34 cellular contexts compared by ENCODE assay signal in genomic region chr22:26851125-26851524, GRCh38.
"Had no signal": no experiment of that assay in that cellular context is flagged by ENCODE, and none has a peak within 500 bp of the region (broad histone marks: within the 10 kb centered on the region; RNA-seq: fewer than 3 reads in every experiment).

No MANE protein-coding gene starts in this region.

- ATAC-seq: activated T-cell treated with anti-CD3 and anti-CD28 coated beads, Interleukin-2, amount 50 U/mL, for 72 hours; activated T-helper 17 cell treated with anti-CD3 and anti-CD28 coated beads, Interleukin-2, amount 50 U/mL, for 72 hours; body of pancreas; PC-3 had no signal

- H3K36me3 ChIP-seq: ascending aorta, breast epithelium, Peyer's patch had no signal

- H3K4me1 ChIP-seq: body of pancreas, breast epithelium, Peyer's patch had no signal

- H3K4me3 ChIP-seq: ascending aorta, body of pancreas, breast epithelium, Peyer's patch had no signal

- H3K27ac ChIP-seq: ascending aorta, body of pancreas, breast epithelium, Peyer's patch, VCaP had no signal

- H3K9me3 ChIP-seq: ascending aorta, body of pancreas, breast epithelium, Peyer's patch had no signal

- H3K27me3 ChIP-seq: ascending aorta, body of pancreas, breast epithelium, Peyer's patch had no signal

- DNase-seq: activated B cell treated with CpG ODN at 0.5 μM for 24 hours; activated CD4-positive, alpha-beta memory T cell treated with anti-CD3 and anti-CD28 coated beads for 36 hours; activated CD4-positive, alpha-beta T cell treated with anti-CD3 and anti-CD28 coated beads for 4 hours; activated CD4-positive, alpha-beta T cell treated with anti-CD3 and anti-CD28 coated beads, Interleukin-2, amount 50 U/mL, for 1 hour; activated CD4-positive, CD25-positive, alpha-beta regulatory T cell treated with anti-CD3 and anti-CD28 coated beads, Interleukin-2, amount 50 U/mL, for 72 hours; activated effector memory CD4-positive, alpha-beta T cell treated with anti-CD3 and anti-CD28 coated beads, Interleukin-2, amount 50 U/mL, for 16 hours; activated naive CD4-positive, alpha-beta T cell; activated naive CD4-positive, alpha-beta T cell treated with anti-CD3 and anti-CD28 coated beads, Interleukin-2, amount 50 U/mL, for 16 hours; activated naive CD8-positive, alpha-beta T cell treated with anti-CD3 and anti-CD28 coated beads for 36 hours; activated T-cell treated with anti-CD3 and anti-CD28 coated beads, Interleukin-2, amount 50 U/mL, for 1 hour; activated T-cell treated with anti-CD3 and anti-CD28 coated beads, Interleukin-2, amount 50 U/mL, for 72 hours; amygdala; body of pancreas; Karpas-422; KBM-7; NCI-H1105; NCI-H1417 treated with DMSO at 0.1 percent for 48 hours; NCI-H187 treated with DMSO at 0.1 percent for 48 hours; NCI-H2081; NCI-H2171 treated with DMSO at 0.1 percent for 48 hours; NCI-H226; NCI-H446 treated with DMSO at 0.1 percent for 48 hours; NCI-H524; PC-3; Peyer's patch; RPMI8226; SW 1271; T-helper 1 cell; T-helper 2 cell; T-helper 9 cell had no signal
